16 cellular contexts compared by ENCODE assay signal in genomic region chr2:3205845-3206244, GRCh38.
DNase-seq lines count a peak whose midpoint lies in the region; ATAC-seq and TF ChIP-seq lines count a peak whose summit lies in the region.
"Had no signal": no experiment of that assay in that cellular context is flagged by ENCODE, and none has a peak within 500 bp of the region (broad histone marks: within the 10 kb centered on the region; RNA-seq: fewer than 3 reads in every experiment).

No MANE protein-coding gene starts in this region.

- no peaks in the 10 kb centered on the region for H3K9me3 ChIP-seq in esophagus squamous epithelium
- H3K9me3 ChIP-seq: A549, HAP-1 had no signal

- no peaks in the 10 kb centered on the region for H3K4me1 ChIP-seq in esophagus squamous epithelium
- H3K4me1 ChIP-seq: A549, HAP-1 had no signal

- H3K27ac ChIP-seq in caudate nucleus (ENCODE audit: low read depth, low read length), result no peak overlapping the region
- H3K27ac ChIP-seq in esophagus squamous epithelium, result no peak overlapping the region
- H3K27ac ChIP-seq: A549 had no signal

- H3K9me3 Mint-ChIP-seq in activated naive CD8-positive, alpha-beta T cell treated with anti-CD3 and anti-CD28 coated beads, Interleukin-2, amount 50 U/mL, for 24 hours, result no peaks in the 10 kb centered on the region
- no peaks in the 10 kb centered on the region for H3K9me3 Mint-ChIP-seq in activated naive CD8-positive, alpha-beta T cell treated with anti-CD3 and anti-CD28 coated beads for 36 hours
- H3K9me3 Mint-ChIP-seq in activated T-helper 1 cell treated with anti-CD3 and anti-CD28 coated beads, Interleukin-12 subunit alpha, Interleukin-12 subunit beta, Interleukin-2, Interleukin-4 antibody, amounts not matched to agents 30 ng/mL and 10 ng/mL and 1 ng/mL, durations not matched to agents 14 hours and 24 hours and 36 hours, result no peaks in the 10 kb centered on the region
- H3K9me3 Mint-ChIP-seq in stimulated activated effector memory CD8-positive, alpha-beta T cell treated with anti-CD3 and anti-CD28 coated beads, Interleukin-12 subunit alpha, Interleukin-12 subunit beta, amount 100 ng/mL, for 72 hours, result no peaks in the 10 kb centered on the region
- H3K9me3 Mint-ChIP-seq: CD4-positive, alpha-beta T cell had no signal

- H3K4me1 Mint-ChIP-seq in activated naive CD8-positive, alpha-beta T cell treated with anti-CD3 and anti-CD28 coated beads, Interleukin-2, amount 50 U/mL, for 24 hours, result peaks cover 12% of the 10 kb centered on the region
- H3K4me1 Mint-ChIP-seq in activated naive CD8-positive, alpha-beta T cell treated with anti-CD3 and anti-CD28 coated beads for 36 hours, result peaks cover 8% of the 10 kb centered on the region
- H3K4me1 Mint-ChIP-seq in activated T-helper 1 cell treated with anti-CD3 and anti-CD28 coated beads, Interleukin-12 subunit alpha, Interleukin-12 subunit beta, Interleukin-2, Interleukin-4 antibody, amounts not matched to agents 30 ng/mL and 10 ng/mL and 1 ng/mL, durations not matched to agents 14 hours and 24 hours and 36 hours (ENCODE audit: low read depth), result peaks cover 7% of the 10 kb centered on the region
- peaks cover 17% of the 10 kb centered on the region for H3K4me1 Mint-ChIP-seq in stimulated activated effector memory CD8-positive, alpha-beta T cell treated with anti-CD3 and anti-CD28 coated beads, Interleukin-12 subunit alpha, Interleukin-12 subunit beta, amount 100 ng/mL, for 72 hours

- DNase-seq in activated naive CD8-positive, alpha-beta T cell treated with anti-CD3 and anti-CD28 coated beads, Interleukin-2, amount 50 U/mL, for 24 hours, result no peak
- no peak for DNase-seq in activated naive CD8-positive, alpha-beta T cell treated with anti-CD3 and anti-CD28 coated beads for 36 hours
- peak; percentile 20 for DNase-seq in GM13976 (ENCODE audit: low spot score)
- DNase-seq in activated T-helper 1 cell treated with anti-CD3 and anti-CD28 coated beads, Interleukin-12 subunit alpha, Interleukin-12 subunit beta, Interleukin-2, Interleukin-4 antibody, amounts not matched to agents 30 ng/mL and 10 ng/mL and 1 ng/mL, durations not matched to agents 14 hours and 24 hours and 36 hours (ENCODE audit: low spot score), result no peak
- no peak for DNase-seq in stimulated activated effector memory CD8-positive, alpha-beta T cell treated with anti-CD3 and anti-CD28 coated beads, Interleukin-12 subunit alpha, Interleukin-12 subunit beta, amount 100 ng/mL, for 72 hours (ENCODE audit: low spot score in 2 of 2)
- no peak for DNase-seq in caudate nucleus (lab: John Stamatoyannopoulos, UW)
- no peak for DNase-seq in ecto neural progenitor cell (ENCODE audit: low spot score)
- DNase-seq in esophagus squamous epithelium (lab: John Stamatoyannopoulos, UW), result no peak
- DNase-seq: AML-193; C1 segment of cervical spinal cord; CD4-positive, alpha-beta T cell; DMS79; GOT3 had no signal

- intact Hi-C loops in activated T-helper 1 cell treated with anti-CD3 and anti-CD28 coated beads, Interleukin-12 subunit alpha, Interleukin-12 subunit beta, Interleukin-2, Interleukin-4 antibody, amounts not matched to agents 30 ng/mL and 10 ng/mL and 1 ng/mL, durations not matched to agents 14 hours and 24 hours and 36 hours (cut with micrococcal nuclease), result no loop called here
- intact Hi-C loops in esophagus squamous epithelium (cut with DNase I), result no loop called here

- ATAC-seq in activated naive CD8-positive, alpha-beta T cell treated with anti-CD3 and anti-CD28 coated beads, Interleukin-2, amount 50 U/mL, for 24 hours, result no peak
- no peak for ATAC-seq in stimulated activated effector memory CD8-positive, alpha-beta T cell treated with anti-CD3 and anti-CD28 coated beads, Interleukin-12 subunit alpha, Interleukin-12 subunit beta, amount 100 ng/mL, for 72 hours
- ATAC-seq: A549, GM12878 had no signal

- H3K4me3 Mint-ChIP-seq in activated naive CD8-positive, alpha-beta T cell treated with anti-CD3 and anti-CD28 coated beads, Interleukin-2, amount 50 U/mL, for 24 hours, result no peak overlapping the region
- no peak overlapping the region for H3K4me3 Mint-ChIP-seq in activated naive CD8-positive, alpha-beta T cell treated with anti-CD3 and anti-CD28 coated beads for 36 hours
- H3K4me3 Mint-ChIP-seq in activated T-helper 1 cell treated with anti-CD3 and anti-CD28 coated beads, Interleukin-12 subunit alpha, Interleukin-12 subunit beta, Interleukin-2, Interleukin-4 antibody, amounts not matched to agents 30 ng/mL and 10 ng/mL and 1 ng/mL, durations not matched to agents 14 hours and 24 hours and 36 hours, result no peak overlapping the region
- no peak overlapping the region for H3K4me3 Mint-ChIP-seq in stimulated activated effector memory CD8-positive, alpha-beta T cell treated with anti-CD3 and anti-CD28 coated beads, Interleukin-12 subunit alpha, Interleukin-12 subunit beta, amount 100 ng/mL, for 72 hours
- H3K4me3 Mint-ChIP-seq: CD4-positive, alpha-beta T cell had no signal

- peaks cover 0 to 38% (median 0%) of the 10 kb centered on the region in 3 donors for H3K36me3 ChIP-seq in esophagus squamous epithelium
- H3K36me3 ChIP-seq: HAP-1 had no signal

- TF ChIP-seq POLR2A in esophagus squamous epithelium (IDR thresholded peaks at IDR 0.05), result no peak

- no peak overlapping the region for H3K4me3 ChIP-seq in esophagus squamous epithelium
- H3K4me3 ChIP-seq: A549, GM12878, HAP-1 had no signal

- in situ Hi-C loops in GM13976 (cut with MboI; ENCODE audit: low sequenced_read_pairs, unreplicated experiment), result no loop called here

- no peaks in the 10 kb centered on the region for H3K27me3 ChIP-seq in esophagus squamous epithelium

- TF ChIP-seq CTCF in GM13976 (IDR thresholded peaks at IDR 0.05; ENCODE audit: borderline replicate concordance, control extremely low read depth, extremely low read depth, insufficient read depth, missing control alignments) (no peak), esophagus squamous epithelium (IDR thresholded peaks at IDR 0.05) (no peak)

- H3K27me3 Mint-ChIP-seq in activated naive CD8-positive, alpha-beta T cell treated with anti-CD3 and anti-CD28 coated beads, Interleukin-2, amount 50 U/mL, for 24 hours, result no peaks in the 10 kb centered on the region
- H3K27me3 Mint-ChIP-seq in activated naive CD8-positive, alpha-beta T cell treated with anti-CD3 and anti-CD28 coated beads for 36 hours, result no peaks in the 10 kb centered on the region
- no peaks in the 10 kb centered on the region for H3K27me3 Mint-ChIP-seq in activated T-helper 1 cell treated with anti-CD3 and anti-CD28 coated beads, Interleukin-12 subunit alpha, Interleukin-12 subunit beta, Interleukin-2, Interleukin-4 antibody, amounts not matched to agents 30 ng/mL and 10 ng/mL and 1 ng/mL, durations not matched to agents 14 hours and 24 hours and 36 hours (ENCODE audit: insufficient read depth)
- H3K27me3 Mint-ChIP-seq: CD4-positive, alpha-beta T cell had no signal

- peak overlapping the region; percentile 4 for H3K27ac Mint-ChIP-seq in activated naive CD8-positive, alpha-beta T cell treated with anti-CD3 and anti-CD28 coated beads, Interleukin-2, amount 50 U/mL, for 24 hours
- H3K27ac Mint-ChIP-seq in activated naive CD8-positive, alpha-beta T cell treated with anti-CD3 and anti-CD28 coated beads for 36 hours, result no peak overlapping the region
- H3K27ac Mint-ChIP-seq in activated T-helper 1 cell treated with anti-CD3 and anti-CD28 coated beads, Interleukin-12 subunit alpha, Interleukin-12 subunit beta, Interleukin-2, Interleukin-4 antibody, amounts not matched to agents 30 ng/mL and 10 ng/mL and 1 ng/mL, durations not matched to agents 14 hours and 24 hours and 36 hours, result peak overlapping the region; percentile 56
- peak overlapping the region; percentile 55 for H3K27ac Mint-ChIP-seq in stimulated activated effector memory CD8-positive, alpha-beta T cell treated with anti-CD3 and anti-CD28 coated beads, Interleukin-12 subunit alpha, Interleukin-12 subunit beta, amount 100 ng/mL, for 72 hours
- H3K27ac Mint-ChIP-seq: CD4-positive, alpha-beta T cell had no signal

- WGBS in esophagus squamous epithelium, 2 donors, result 91 to 100% methylated on average over 1 to 3 of the region's 4 CpGs

- peaks cover 17% of the 10 kb centered on the region for H3K36me3 Mint-ChIP-seq in activated naive CD8-positive, alpha-beta T cell treated with anti-CD3 and anti-CD28 coated beads, Interleukin-2, amount 50 U/mL, for 24 hours (ENCODE audit: low read depth)
- H3K36me3 Mint-ChIP-seq in activated naive CD8-positive, alpha-beta T cell treated with anti-CD3 and anti-CD28 coated beads for 36 hours, result peaks cover 14% of the 10 kb centered on the region
- peaks cover 7% of the 10 kb centered on the region for H3K36me3 Mint-ChIP-seq in activated T-helper 1 cell treated with anti-CD3 and anti-CD28 coated beads, Interleukin-12 subunit alpha, Interleukin-12 subunit beta, Interleukin-2, Interleukin-4 antibody, amounts not matched to agents 30 ng/mL and 10 ng/mL and 1 ng/mL, durations not matched to agents 14 hours and 24 hours and 36 hours (ENCODE audit: low read depth)
- H3K36me3 Mint-ChIP-seq in stimulated activated effector memory CD8-positive, alpha-beta T cell treated with anti-CD3 and anti-CD28 coated beads, Interleukin-12 subunit alpha, Interleukin-12 subunit beta, amount 100 ng/mL, for 72 hours, result no peaks in the 10 kb centered on the region
